Comparison of ENCODE assay signal across 1 cellular context in the genomic region with DNA sequence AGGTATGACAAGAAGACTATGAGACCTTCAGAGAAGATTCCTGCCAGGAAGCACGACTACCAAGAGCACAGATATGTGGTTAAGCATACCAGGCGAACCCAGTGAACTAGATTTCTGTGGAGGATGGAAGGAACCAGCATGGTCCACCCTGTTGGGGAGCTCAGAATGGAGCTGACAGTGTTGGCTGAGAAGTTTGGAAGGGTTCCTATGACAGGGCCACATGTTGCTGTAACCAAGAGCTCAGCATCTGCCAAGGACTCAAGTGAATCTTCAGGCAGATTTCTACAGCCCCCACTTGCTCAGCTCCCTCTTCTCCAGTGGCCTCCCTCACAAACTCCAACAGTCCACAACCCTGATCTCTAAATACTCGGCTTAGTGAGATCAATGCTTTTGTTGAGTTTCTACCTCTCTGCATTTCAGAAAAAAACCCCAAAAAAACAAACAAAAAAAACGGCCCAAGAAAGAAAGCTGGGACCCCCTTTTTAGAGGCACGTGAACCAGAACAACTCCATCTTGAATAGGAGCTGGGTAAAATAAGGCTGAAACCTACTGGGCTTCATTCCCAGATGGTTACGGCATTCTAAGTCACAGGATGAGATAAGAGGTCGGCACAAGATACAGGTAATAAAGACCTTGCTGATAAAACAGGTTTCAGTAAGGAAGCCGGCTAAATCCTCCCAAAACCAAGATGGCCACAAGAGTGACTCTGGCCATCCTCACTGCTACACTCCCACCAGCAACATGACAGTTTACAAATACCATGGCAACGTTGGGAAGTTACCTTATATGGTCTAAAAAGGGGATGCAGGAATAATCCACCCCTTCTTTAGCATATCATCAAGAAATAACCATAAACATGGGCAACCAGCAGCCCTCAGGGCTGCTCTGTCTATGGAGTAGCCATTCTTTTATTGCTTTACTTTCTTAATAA.
TF ChIP-seq lines count a peak whose summit lies in the region.

No MANE protein-coding gene starts in this region.

TF ChIP-seq in K562, 482 proteins besides CTCF, POLR2A, EP300 and RAD21 (continued from another document and continues in another):
- TF ChIP-seq RUNX1 (IDR thresholded peaks at IDR 0.05; ENCODE audit: low read depth) (no peak), HDAC8 (tag; IDR thresholded peaks at IDR 0.05) (peak; percentile 82; the same call in 1 of the 2 replicates), HOMEZ (CRISPR knock-in tag; IDR thresholded peaks at IDR 0.05) (no peak), STAT5A (IDR thresholded peaks at IDR 0.05; ENCODE audit: borderline replicate concordance, low read length) (no peak), ZBTB8A (IDR thresholded peaks at IDR 0.05; ENCODE audit: partially characterized antibody) (no peak), TEAD1 (CRISPR knock-in tag; IDR thresholded peaks at IDR 0.05) (peak in 1 of 2 experiments; percentile 84; a peak in 2 of 4 replicates), ZSCAN29 (IDR thresholded peaks at IDR 0.05) (no peak), NCOA6 (IDR thresholded peaks at IDR 0.05) (no peak), RCOR1 (IDR thresholded peaks at IDR 0.05; ENCODE audit: borderline replicate concordance in 1 of 2, low read depth in 2 of 2, low read length in 2 of 2) (no peak), ZBTB33 (CRISPR knock-in tag; IDR thresholded peaks at IDR 0.05) (no peak), ZNF121 (CRISPR knock-in tag; conservative IDR thresholded peaks at IDR 0.05) (no peak), ZNF395 (CRISPR knock-in tag; IDR thresholded peaks at IDR 0.05) (peak; percentile 98), E2F3 (CRISPR knock-in tag; IDR thresholded peaks at IDR 0.05) (peak; percentile 85), ZBED1 (IDR thresholded peaks at IDR 0.05) (no peak), PURB (CRISPR knock-in tag; IDR thresholded peaks at IDR 0.05; ENCODE audit: low read depth) (no peak), MED1 (CRISPR knock-in tag; IDR thresholded peaks at IDR 0.05; ENCODE audit: borderline replicate concordance) (no peak), CTBP1 (IDR thresholded peaks at IDR 0.05; ENCODE audit: borderline replicate concordance) (no peak), ZNF398 (CRISPR knock-in tag; IDR thresholded peaks at IDR 0.05) (peak; percentile 72; the same call in 1 of the 2 replicates), PTBP1 (IDR thresholded peaks at IDR 0.05; ENCODE audit: low read depth, low read length) (no peak), FOXO4 (CRISPR knock-in tag; IDR thresholded peaks at IDR 0.05) (0 out of 2 replicates have a peak, but pooled peaks have one; percentile 67), ZNF274 (IDR thresholded peaks at IDR 0.05; ENCODE audit: borderline replicate concordance, low read depth, low read length) (no peak), GATAD2B (IDR thresholded peaks at IDR 0.05; ENCODE audit: borderline replicate concordance) (no peak), SNRNP70 (optimal IDR thresholded peaks at IDR 0.05; ENCODE audit: low read depth, low read length) (no peak), HNRNPL (IDR thresholded peaks at IDR 0.05; ENCODE audit: low read depth, low read length) (no peak), CHD4 (IDR thresholded peaks at IDR 0.05; ENCODE audit: insufficient read depth, insufficient replicate concordance, low read depth, low read length, poor library complexity, severe bottlenecking) (no peak), PPARD (CRISPR knock-in tag; IDR thresholded peaks at IDR 0.05) (0 out of 2 replicates have a peak, but pooled peaks have one; percentile 49), U2AF2 (optimal IDR thresholded peaks at IDR 0.05; ENCODE audit: low read depth, low read length) (no peak), ZNF184 (CRISPR knock-in tag; IDR thresholded peaks at IDR 0.05) (no peak), SUPT5H (IDR thresholded peaks at IDR 0.05) (no peak), ETS1 (conservative IDR thresholded peaks at IDR 0.05; ENCODE audit: control insufficient read depth, low read depth, low read length) (no peak), ZKSCAN8 (CRISPR knock-in tag; IDR thresholded peaks at IDR 0.05) (peak; percentile 91), TCF7 (IDR thresholded peaks at IDR 0.05; ENCODE audit: borderline replicate concordance) (no peak), RBM39 (optimal IDR thresholded peaks at IDR 0.05; ENCODE audit: low read depth, low read length) (no peak), CREBBP (IDR thresholded peaks at IDR 0.05; ENCODE audit: low read depth, low read length) (no peak), HDAC2 (IDR thresholded peaks at IDR 0.05) (no peak), ILK (tag; IDR thresholded peaks at IDR 0.05; ENCODE audit: borderline replicate concordance, low read depth) (peak; percentile 72; the same call in 1 of the 2 replicates), STAG1 (CRISPR knock-in tag; IDR thresholded peaks at IDR 0.05; ENCODE audit: borderline replicate concordance) (no peak), TEAD2 (tag; IDR thresholded peaks at IDR 0.05) (peak; percentile 81), ZNF639 (CRISPR knock-in tag; conservative IDR thresholded peaks at IDR 0.05 in 1 of 2, IDR thresholded peaks at IDR 0.05 in 1 of 2) (peak in 1 of 2 experiments; percentile 97; a peak in 2 of 4 replicates), TRIM28 (IDR thresholded peaks at IDR 0.05) (no peak), RFX1 (IDR thresholded peaks at IDR 0.05) (peak; percentile 77), PTTG1 (tag; IDR thresholded peaks at IDR 0.05; ENCODE audit: low read depth) (peak; percentile 86), HNRNPUL1 (IDR thresholded peaks at IDR 0.05; ENCODE audit: low read length) (no peak), IFI16 (CRISPR knock-in tag; IDR thresholded peaks at IDR 0.05) (peak; percentile 76; the same call in 1 of the 2 replicates), NFE2 (IDR thresholded peaks at IDR 0.05; ENCODE audit: low read depth) (no peak), NFE2L1 (tag; IDR thresholded peaks at IDR 0.05; ENCODE audit: borderline replicate concordance, low read depth) (peak; percentile 46; the same call in 1 of the 2 replicates), ZNF197 (CRISPR knock-in tag; IDR thresholded peaks at IDR 0.05; ENCODE audit: low read depth) (peak; percentile 92; the same call in 1 of the 2 replicates), PHF8 (IDR thresholded peaks at IDR 0.05; ENCODE audit: borderline replicate concordance, low read length) (no peak), ZBTB17 (CRISPR knock-in tag; IDR thresholded peaks at IDR 0.05) (peak; percentile 70; the same call in 1 of the 2 replicates), EP400 (IDR thresholded peaks at IDR 0.05) (no peak), OTX1 (CRISPR knock-in tag; IDR thresholded peaks at IDR 0.05) (peak; percentile 51; the same call in 1 of the 2 replicates), ZNF584 (CRISPR knock-in tag; IDR thresholded peaks at IDR 0.05; ENCODE audit: low read depth) (peak; percentile 97), ZNF212 (CRISPR knock-in tag; IDR thresholded peaks at IDR 0.05) (no peak), PHF21A (IDR thresholded peaks at IDR 0.05; ENCODE audit: borderline replicate concordance, low read depth) (no peak)
- TF ChIP-seq, protein P1, sequence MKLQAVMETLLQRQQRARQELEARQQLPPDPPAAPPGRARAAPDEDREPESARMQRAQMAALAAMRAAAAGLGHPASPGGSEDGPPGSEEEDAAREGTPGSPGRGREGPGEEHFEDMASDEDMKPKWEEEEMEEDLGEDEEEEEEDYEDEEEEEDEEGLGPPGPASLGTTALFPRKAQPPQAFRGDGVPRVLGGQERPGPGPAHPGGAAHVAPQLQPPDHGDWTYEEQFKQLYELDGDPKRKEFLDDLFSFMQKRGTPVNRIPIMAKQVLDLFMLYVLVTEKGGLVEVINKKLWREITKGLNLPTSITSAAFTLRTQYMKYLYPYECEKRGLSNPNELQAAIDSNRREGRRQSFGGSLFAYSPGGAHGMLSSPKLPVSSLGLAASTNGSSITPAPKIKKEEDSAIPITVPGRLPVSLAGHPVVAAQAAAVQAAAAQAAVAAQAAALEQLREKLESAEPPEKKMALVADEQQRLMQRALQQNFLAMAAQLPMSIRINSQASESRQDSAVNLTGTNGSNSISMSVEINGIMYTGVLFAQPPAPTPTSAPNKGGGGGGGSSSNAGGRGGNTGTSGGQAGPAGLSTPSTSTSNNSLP (IDR thresholded peaks at IDR 0.05; ENCODE audit: borderline replicate concordance, low read depth, low read length) = no peak
- TF ChIP-seq, protein P2, sequence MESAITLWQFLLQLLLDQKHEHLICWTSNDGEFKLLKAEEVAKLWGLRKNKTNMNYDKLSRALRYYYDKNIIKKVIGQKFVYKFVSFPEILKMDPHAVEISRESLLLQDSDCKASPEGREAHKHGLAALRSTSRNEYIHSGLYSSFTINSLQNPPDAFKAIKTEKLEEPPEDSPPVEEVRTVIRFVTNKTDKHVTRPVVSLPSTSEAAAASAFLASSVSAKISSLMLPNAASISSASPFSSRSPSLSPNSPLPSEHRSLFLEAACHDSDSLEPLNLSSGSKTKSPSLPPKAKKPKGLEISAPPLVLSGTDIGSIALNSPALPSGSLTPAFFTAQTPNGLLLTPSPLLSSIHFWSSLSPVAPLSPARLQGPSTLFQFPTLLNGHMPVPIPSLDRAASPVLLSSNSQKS (CRISPR knock-in tag; IDR thresholded peaks at IDR 0.05) = no peak
